22 cellular contexts compared by ENCODE assay signal in the genomic region with DNA sequence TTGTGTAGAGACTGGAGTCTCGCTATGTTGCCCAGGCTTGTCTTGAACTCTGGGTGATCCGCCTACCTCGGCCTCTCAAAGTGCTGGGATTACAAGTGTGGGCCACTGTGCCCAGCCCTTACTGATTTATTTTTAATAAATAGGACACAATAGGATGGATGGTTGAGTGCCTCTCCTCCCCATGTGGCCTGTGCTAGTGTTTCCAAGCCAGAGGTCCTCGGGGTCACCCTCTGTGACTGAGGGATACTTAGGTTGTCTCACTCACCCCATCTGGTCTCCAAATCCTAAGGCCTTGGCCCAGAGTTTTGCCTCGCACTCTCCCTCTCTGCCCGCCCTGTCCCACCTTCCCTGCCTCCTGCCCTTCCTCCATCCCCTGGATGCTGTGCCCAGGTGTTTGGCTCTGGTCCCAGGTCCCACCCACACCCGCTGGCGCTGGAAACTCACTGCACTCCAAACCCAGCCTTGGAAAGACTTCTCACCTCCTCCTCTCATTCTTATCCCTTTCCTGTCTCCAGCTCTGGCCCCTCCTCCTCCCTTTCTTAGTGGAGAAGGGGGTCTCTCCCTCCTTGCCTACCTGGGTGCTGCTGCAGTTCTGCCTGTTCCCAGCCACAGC. TPM values are rescaled to one million over a fixed set of nuclear protein-coding genes. Genes with fewer than 3 reads are reported as not detected.
A peak's percentile ranks its signal among the peaks of the same experiment; 100 is the strongest.
DNase-seq lines count a peak whose midpoint lies in the region; ATAC-seq and TF ChIP-seq lines count a peak whose summit lies in the region.
"Had no signal": no experiment of that assay in that cellular context is flagged by ENCODE, and none has a peak within 500 bp of the region (broad histone marks: within the 10 kb centered on the region; RNA-seq: fewer than 3 reads in every experiment).

No MANE protein-coding gene starts in this region.

- no peak overlapping the region for H3K4me3 Mint-ChIP-seq in nephron progenitor cell
- H3K4me3 Mint-ChIP-seq: IgD-negative memory B cell had no signal

- H3K27ac Mint-ChIP-seq in nephron progenitor cell = peak overlapping the region; percentile 34
- H3K27ac Mint-ChIP-seq: H9, IgD-negative memory B cell had no signal

- no peaks in the 10 kb centered on the region for H3K9me3 ChIP-seq in left ventricle myocardium inferior (replicated peaks)
- H3K9me3 ChIP-seq in RWPE2 (ENCODE audit: severe bottlenecking) = no peaks in the 10 kb centered on the region
- no peaks in the 10 kb centered on the region for H3K9me3 ChIP-seq in aorta (ENCODE audit: control insufficient read depth, low read length)
- H3K9me3 ChIP-seq: MG63, SJSA1 had no signal

- H3K27ac ChIP-seq in left ventricle myocardium inferior (replicated peaks) (no peak overlapping the region), RWPE2 (ENCODE audit: poor library complexity, severe bottlenecking) (no peak overlapping the region), aorta (ENCODE audit: low read depth in 1 of 2, low read length in 2 of 2) (no peak overlapping the region)
- H3K27ac ChIP-seq: C4-2B, PC-9, RWPE1, SJSA1 had no signal

- TF ChIP-seq CTCF in left ventricle myocardium inferior (IDR thresholded peaks at IDR 0.05; ENCODE audit: borderline replicate concordance) (no peak), RWPE2 (IDR thresholded peaks at IDR 0.05; ENCODE audit: poor library complexity, severe bottlenecking) (no peak), nephron progenitor cell (IDR thresholded peaks at IDR 0.05) (no peak)

- peaks cover 2% of the 10 kb centered on the region for H3K4me1 ChIP-seq in left ventricle myocardium inferior
- no peaks in the 10 kb centered on the region for H3K4me1 ChIP-seq in RWPE2 (ENCODE audit: insufficient read depth, poor library complexity, severe bottlenecking)
- no peaks in the 10 kb centered on the region for H3K4me1 ChIP-seq in aorta (ENCODE audit: control insufficient read depth in 1 of 2, insufficient read depth in 2 of 2, low read length in 2 of 2)

- no peaks in the 10 kb centered on the region for H3K36me3 ChIP-seq in left ventricle myocardium inferior
- no peaks in the 10 kb centered on the region for H3K36me3 ChIP-seq in RWPE2 (ENCODE audit: low read depth)
- H3K36me3 ChIP-seq in aorta (ENCODE audit: control insufficient read depth in 1 of 2, insufficient read depth in 2 of 2, low read length in 1 of 2) = no peaks in the 10 kb centered on the region
- H3K36me3 ChIP-seq: MG63, SJSA1 had no signal

- DNase-seq in Right ventricle myocardium superior (peak; percentile 4), left ventricle myocardium inferior (no peak), RWPE2 (ENCODE audit: low spot score) (peak; percentile 24), nephron progenitor cell (no peak), aorta (peak; percentile 17 to 51)
- no peak for DNase-seq in activated CD8-positive, alpha-beta memory T cell treated with anti-CD3 and anti-CD28 coated beads for 24 hours
- DNase-seq: AML-193, DND-41, H9, Kasumi-1, MG63, NCI-H1048, NCI-H1436, NCI-H2029, NCI-H524, PC-9 had no signal

- no peak overlapping the region for H3K4me3 ChIP-seq in left ventricle myocardium inferior
- no peak overlapping the region for H3K4me3 ChIP-seq in RWPE2 (ENCODE audit: severe bottlenecking)
- H3K4me3 ChIP-seq in aorta (ENCODE audit: low read length in 2 of 2) = no peak overlapping the region
- H3K4me3 ChIP-seq: MG63, PC-9, SJSA1 had no signal

- intact Hi-C loops in Right ventricle myocardium superior (cut with DNase I) (no loop called here), left ventricle myocardium inferior (cut with micrococcal nuclease) (no loop called here), aorta (cut with DNase I) (no loop called here)

- H3K9me3 Mint-ChIP-seq in nephron progenitor cell = no peaks in the 10 kb centered on the region
- H3K9me3 Mint-ChIP-seq: H9, IgD-negative memory B cell had no signal

- H3K27me3 ChIP-seq in left ventricle myocardium inferior (ENCODE audit: low read depth) (peaks cover 42% of the 10 kb centered on the region), RWPE2 (ENCODE audit: insufficient read depth, poor library complexity, severe bottlenecking) (peaks cover 16% of the 10 kb centered on the region), aorta (ENCODE audit: control insufficient read depth in 1 of 2, insufficient read depth in 2 of 2, low read length in 1 of 2) (no peaks in the 10 kb centered on the region)
- H3K27me3 ChIP-seq: MG63 had no signal

- peaks cover 54% of the 10 kb centered on the region for H3K4me1 Mint-ChIP-seq in nephron progenitor cell

- ATAC-seq in Right ventricle myocardium superior (ENCODE audit: poor library complexity) (no peak), RWPE2 (ENCODE audit: low read depth) (no peak), aorta (ENCODE audit: low FRiP score) (no peak), GM21576 (IDR thresholded peaks at IDR 0.05; ENCODE audit: unreplicated experiment) (no peak)

- H3K27me3 Mint-ChIP-seq in nephron progenitor cell (ENCODE audit: low read depth, poor library complexity) = peaks cover 57% of the 10 kb centered on the region

- no peaks in the 10 kb centered on the region for H3K36me3 Mint-ChIP-seq in nephron progenitor cell (ENCODE audit: low read depth)
- H3K36me3 Mint-ChIP-seq: IgD-negative memory B cell had no signal

- WGBS in aorta, 2 donors = 75 to 77% methylated on average over 8 of the region's 8 CpGs

RNA-seq across cellular contexts. Expression of a gene that starts 4.7 kb away (rescaled TPM):
- total RNA-seq in Right ventricle myocardium superior (not detected), left ventricle myocardium inferior (not detected), aorta (1 to 10 TPM; 2.1 to 7.2 TPM)
- not detected for polyA plus RNA-seq in aorta
- total RNA-seq: PC-9, SJSA1 had no signal
- polyA plus RNA-seq: IgD-negative memory B cell had no signal

RNA-seq across cellular contexts. Expression of a gene that starts 27.8 kb away (rescaled TPM):
- total RNA-seq in Right ventricle myocardium superior (0.19 TPM), left ventricle myocardium inferior (not detected), aorta (not detected)
- not detected for polyA plus RNA-seq in aorta
- total RNA-seq: G401, H9, PC-9, SJSA1 had no signal
- polyA plus RNA-seq: IgD-negative memory B cell had no signal

RNA-seq across cellular contexts. Expression of a gene that starts 33.6 kb away (rescaled TPM):
- total RNA-seq in Right ventricle myocardium superior (not detected), left ventricle myocardium inferior (not detected), aorta (not detected)
- not detected for polyA plus RNA-seq in aorta
- total RNA-seq: G401, H9, PC-9, SJSA1 had no signal
- polyA plus RNA-seq: IgD-negative memory B cell had no signal

RNA-seq across cellular contexts. Expression of a gene that starts 36.4 kb away (rescaled TPM):
- not detected for total RNA-seq in Right ventricle myocardium superior
- not detected for total RNA-seq in left ventricle myocardium inferior
- total RNA-seq in aorta = not detected
- 10 to 100 TPM in 1 of 2 donors, under 1 TPM in 1; 0.18 to 19.9 TPM for polyA plus RNA-seq in aorta
- total RNA-seq: G401, H9, PC-9, SJSA1 had no signal
- polyA plus RNA-seq: IgD-negative memory B cell had no signal

RNA-seq across cellular contexts. Expression of a gene that starts 47.1 kb away (rescaled TPM):
- not detected for total RNA-seq in Right ventricle myocardium superior
- total RNA-seq in left ventricle myocardium inferior = not detected
- not detected for total RNA-seq in aorta
- polyA plus RNA-seq in aorta = not detected
- total RNA-seq: G401, H9, PC-9, SJSA1 had no signal
- polyA plus RNA-seq: IgD-negative memory B cell had no signal

Comparison
In these comparisons a context has a peak if more than half of its experiments do, and no peak if none do; other contexts are left out.
1. DNase-seq: peak in Right ventricle myocardium superior (single experiment), RWPE2 (single experiment) and aorta (2 of 2); none in left ventricle myocardium inferior (single experiment), nephron progenitor cell (single experiment) and activated CD8-positive, alpha-beta memory T cell treated with anti-CD3 and anti-CD28 coated beads for 24 hours (single experiment).